In genomic region chr16:54929090-54930033, GRCh38 we compare ENCODE assay signal across 8 cellular contexts. TPM values are rescaled to one million over a fixed set of nuclear protein-coding genes. Genes with fewer than 3 reads are reported as not detected.
DNase-seq lines count a peak whose midpoint lies in the region; ATAC-seq and TF ChIP-seq lines count a peak whose summit lies in the region.

No MANE protein-coding gene starts in this region.

- peaks cover 0 to 3% of the 10 kb centered on the region in 2 donors for H3K36me3 ChIP-seq in ascending aorta
- no peaks in the 10 kb centered on the region for H3K36me3 ChIP-seq in hepatocyte (replicated peaks; ENCODE audit: insufficient read depth, low read depth)

- peak overlapping the region; percentile 93 for H3K4me2 ChIP-seq in hepatocyte

- H3K27ac ChIP-seq in ascending aorta (peak overlapping the region; percentile 91 to 99), hepatocyte (peak overlapping the region; percentile 97)

- no peaks in the 10 kb centered on the region for H3K9me2 ChIP-seq in hepatocyte (replicated peaks; ENCODE audit: insufficient read depth)

- H3K27me3 ChIP-seq in ascending aorta (no peaks in the 10 kb centered on the region), hepatocyte (peaks cover 38% of the 10 kb centered on the region)

- WGBS in hepatocyte (ENCODE audit: low lambda C conversion rate, missing lambda C conversion rate), result 1% methylated on average over 60 of the region's 75 CpGs

- no peak for TF ChIP-seq CTCF in GM13977 (IDR thresholded peaks at IDR 0.05; ENCODE audit: extremely low read depth, insufficient read depth, missing control alignments)
- peak in 2 of 3 experiments; percentile 17 to 34 for TF ChIP-seq CTCF in ascending aorta (IDR thresholded peaks at IDR 0.05)
- peak; percentile 45 for TF ChIP-seq CTCF in hepatocyte (IDR thresholded peaks at IDR 0.05; ENCODE audit: poor library complexity)
- TF ChIP-seq CTCF in retinal pigment epithelial cell (conservative IDR thresholded peaks at IDR 0.05; ENCODE audit: low read depth, low read length), result no peak

- H3K4me1 ChIP-seq in ascending aorta (peaks cover 7 to 13% of the 10 kb centered on the region in 2 donors), hepatocyte (ENCODE audit: insufficient read depth) (peaks cover 11% of the 10 kb centered on the region)

- H4K20me1 ChIP-seq in hepatocyte (ENCODE audit: insufficient read depth, poor library complexity, severe bottlenecking), result peaks cover under 1% of the 10 kb centered on the region

- DNase-seq in GM13977 (ENCODE audit: low spot score) (peak; percentile 88), NCI-H146 treated with DMSO at 0.1 percent for 48 hours (lab: John Stamatoyannopoulos, UW; ENCODE audit: unreplicated experiment) (peak; percentile 95), T-helper 2 cell (peak; percentile 89 to 99 (median 91)), ascending aorta (ENCODE audit: low spot score in 2 of 2) (peak; percentile 98 to 100), hepatocyte (ENCODE audit: low spot score) (peak; percentile 100), retinal pigment epithelial cell (ENCODE audit: low read depth) (peak; percentile 94), KG1 (lab: John Stamatoyannopoulos, UW) (no peak)

- peak; percentile 93 for ATAC-seq in HG02884 (IDR thresholded peaks at IDR 0.05; ENCODE audit: unreplicated experiment)

- intact Hi-C loops in ascending aorta (cut with DNase I), result loop anchor here (2.0 to 10.0 kb wide), 7 partner anchors 275 to 1795 kb away; partner anchors contain the start of genes AKTIP, GNAO1, IRX3 and RBL2

- peak overlapping the region; percentile 86 for H2AFZ ChIP-seq in hepatocyte

- H3K9me3 ChIP-seq in ascending aorta (no peaks in the 10 kb centered on the region), hepatocyte (ENCODE audit: low read depth) (no peaks in the 10 kb centered on the region)

- H3K79me2 ChIP-seq in hepatocyte, result peaks cover 49% of the 10 kb centered on the region

- in situ Hi-C loops in GM13977 (cut with MboI; ENCODE audit: low pct_unique_long_range_greater_than_20kb, low sequenced_read_pairs, unreplicated experiment), result loop anchor here (25.0 kb wide), 1 partner anchor 642 kb away; the partner anchor contains the start of gene IRX3

- H3K4me3 ChIP-seq in ascending aorta, result peak overlapping the region; percentile 82 to 94
- peak overlapping the region; percentile 68 for H3K4me3 ChIP-seq in hepatocyte
- H3K4me3 ChIP-seq in retinal pigment epithelial cell (ENCODE audit: low read length), result peak overlapping the region; percentile 67

RNA-seq across cellular contexts. Expression of gene IRX5, which starts 1.3 kb away (rescaled TPM):
- total RNA-seq in ascending aorta, result not detected
- 3.2 and 5.3 TPM in 2 replicates for total RNA-seq in hepatocyte
- polyA plus RNA-seq in hepatocyte, result 1.7 and 2.7 TPM in 2 replicates

Comparison
In these comparisons a context has a peak if more than half of its experiments do, and no peak if none do; other contexts are left out.
1. CTCF ChIP-seq: peak in ascending aorta (2 of 3) and hepatocyte (single experiment); none in GM13977 (single experiment) and retinal pigment epithelial cell (single experiment).
2. Peak in every context shown above with its lines, with median percentiles within 50 percentile points of each other: H3K4me3 ChIP-seq.